ENCODE assay signal across 32 cellular contexts in the genomic region with DNA sequence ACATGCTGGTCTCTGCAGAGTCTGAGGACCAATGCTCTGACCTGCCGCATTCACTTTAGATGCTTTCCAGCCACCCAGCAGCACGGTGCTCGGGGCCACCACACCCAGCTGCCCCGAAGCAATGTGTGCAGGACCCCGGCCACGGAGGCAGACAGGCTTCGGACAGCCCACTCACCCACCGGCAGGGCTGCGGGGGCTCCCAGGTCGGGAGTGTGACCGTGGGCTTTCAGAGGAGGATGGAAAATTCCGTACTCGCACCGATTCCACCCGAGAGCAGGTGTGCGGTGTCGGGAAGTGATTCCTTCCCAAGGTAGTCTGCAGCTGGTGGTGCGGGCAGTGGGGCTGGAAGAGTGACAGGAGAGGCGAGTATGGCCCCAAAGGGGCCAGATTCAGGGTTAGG.
A peak's percentile ranks its signal among the peaks of the same experiment; 100 is the strongest.
DNase-seq lines count a peak whose midpoint lies in the region; ATAC-seq, FAIRE-seq and TF ChIP-seq lines count a peak whose summit lies in the region.
"Had no signal": no experiment of that assay in that cellular context is flagged by ENCODE, and none has a peak within 500 bp of the region (broad histone marks: within the 10 kb centered on the region; RNA-seq: fewer than 3 reads in every experiment).

No MANE protein-coding gene starts in this region.

- H3K27ac Mint-ChIP-seq in natural killer cell: no peak overlapping the region
- H3K27ac Mint-ChIP-seq in natural killer cell treated with Interleukin-12 subunit alpha and Interleukin-12 subunit beta and Interleukin-15 and Interleukin-18, amount 100 ng/mL, for 72 hours: no peak overlapping the region
- H3K27ac Mint-ChIP-seq: stimulated activated effector memory CD8-positive, alpha-beta T cell treated with anti-CD3 and anti-CD28 coated beads, Interleukin-12 subunit alpha, Interleukin-12 subunit beta, amount 100 ng/mL, for 72 hours had no signal

- H2AK5ac ChIP-seq in neuronal stem cell (ENCODE audit: low read depth, low read length): peak overlapping the region; percentile 60

- H2BK120ac ChIP-seq in neuronal stem cell (ENCODE audit: low read depth, low read length): peak overlapping the region; percentile 69

- peak; percentile 9 for DNase-seq in activated T-cell treated with anti-CD3 and anti-CD28 coated beads, Interleukin-2, amount 50 U/mL, for 1 hour
- DNase-seq in activated T-cell treated with anti-CD3 and anti-CD28 coated beads for 4 hours (no peak), natural killer cell (peak; percentile 5), neuronal stem cell (ENCODE audit: low spot score) (no peak), putamen (ENCODE audit: low spot score) (no peak), substantia nigra (lab: John Stamatoyannopoulos, UW) (no peak), D721Med (ENCODE audit: insufficient read length, low spot score) (no peak)
- no peak for DNase-seq in natural killer cell treated with Interleukin-12 subunit alpha and Interleukin-12 subunit beta and Interleukin-15 and Interleukin-18, amount 100 ng/mL, for 72 hours (ENCODE audit: low spot score)
- DNase-seq: 8988T; activated CD4-positive, alpha-beta T cell treated with anti-CD3 and anti-CD28 coated beads, Interleukin-2, amount 50 U/mL, for 48 hours; anterior cingulate cortex; effector CD4-positive, alpha-beta T cell; NCI-H1417 treated with DMSO at 0.1 percent for 48 hours; NCI-H2081 treated with DMSO at 0.1 percent for 48 hours; NCI-H2227 treated with DMSO at 0.1 percent for 48 hours; NCI-H526; OCI-M1; SK-N-SH; stimulated activated CD4-positive, alpha-beta T cell treated with anti-CD3 and anti-CD28 coated beads, Interleukin-15, amount 100 ng/mL, for 24 hours; stimulated activated CD4-positive, alpha-beta T cell treated with anti-CD3 and anti-CD28 coated beads, Interleukin-4, amount 100 ng/mL, for 4 hours had no signal

- H3K36me3 ChIP-seq in neuronal stem cell (replicated peaks in 1 of 2; ENCODE audit: control insufficient read depth in 2 of 2, insufficient read depth in 2 of 2, low read length in 2 of 2): no peaks in the 10 kb centered on the region
- H3K36me3 ChIP-seq: left lung, neutrophil, prostate gland had no signal

- H3K4me1 Mint-ChIP-seq in natural killer cell: no peaks in the 10 kb centered on the region
- H3K4me1 Mint-ChIP-seq in natural killer cell treated with Interleukin-12 subunit alpha and Interleukin-12 subunit beta and Interleukin-15 and Interleukin-18, amount 100 ng/mL, for 72 hours (ENCODE audit: low read depth in 2 of 2): no peaks in the 10 kb centered on the region
- H3K4me1 Mint-ChIP-seq: stimulated activated effector memory CD8-positive, alpha-beta T cell treated with anti-CD3 and anti-CD28 coated beads, Interleukin-12 subunit alpha, Interleukin-12 subunit beta, amount 100 ng/mL, for 72 hours had no signal

- H3K18ac ChIP-seq in neuronal stem cell (ENCODE audit: low read length): peak overlapping the region; percentile 89

- H3K4me2 ChIP-seq in neuronal stem cell (ENCODE audit: insufficient read depth, low read length, poor library complexity, severe bottlenecking): no peak overlapping the region
- H3K4me2 ChIP-seq: SK-N-SH had no signal

- H3K4me3 ChIP-seq in neuronal stem cell (ENCODE audit: low read length in 2 of 2): no peak overlapping the region
- H3K4me3 ChIP-seq: left lung, prostate gland had no signal

- H4K91ac ChIP-seq in neuronal stem cell (ENCODE audit: low read depth, low read length, poor library complexity): no peak overlapping the region

- no peaks in the 10 kb centered on the region for H3K79me1 ChIP-seq in neuronal stem cell (ENCODE audit: low read depth, low read length)

- H3K23ac ChIP-seq in neuronal stem cell (ENCODE audit: low read depth, low read length, poor library complexity): peak overlapping the region; percentile 23

- ATAC-seq in natural killer cell: no peak
- ATAC-seq in natural killer cell treated with Interleukin-12 subunit alpha and Interleukin-12 subunit beta and Interleukin-15 and Interleukin-18, amount 100 ng/mL, for 72 hours: no peak
- ATAC-seq: activated CD4-positive, CD25-positive, alpha-beta regulatory T cell treated with anti-CD3 and anti-CD28 coated beads, Interleukin-2, amount 50 U/mL, for 24 hours; activated naive CD4-positive, alpha-beta T cell treated with anti-CD3 and anti-CD28 coated beads, Interleukin-2, amount 50 U/mL, for 72 hours; HCT116; left lung; stimulated activated effector memory CD8-positive, alpha-beta T cell treated with anti-CD3 and anti-CD28 coated beads, Interleukin-12 subunit alpha, Interleukin-12 subunit beta, amount 100 ng/mL, for 72 hours had no signal

- no peak overlapping the region for H2AFZ ChIP-seq in neuronal stem cell (ENCODE audit: low read length)

- H2BK5ac ChIP-seq in neuronal stem cell (ENCODE audit: low read length): peak overlapping the region; percentile 28

- intact Hi-C loops in natural killer cell (cut with micrococcal nuclease): no loop called here

- peak overlapping the region; percentile 73 for H3K9ac ChIP-seq in neuronal stem cell (ENCODE audit: low read depth, low read length, poor library complexity)
- H3K9ac ChIP-seq: SK-N-SH had no signal

- no peak overlapping the region for H3K4me3 Mint-ChIP-seq in natural killer cell
- no peak overlapping the region for H3K4me3 Mint-ChIP-seq in natural killer cell treated with Interleukin-12 subunit alpha and Interleukin-12 subunit beta and Interleukin-15 and Interleukin-18, amount 100 ng/mL, for 72 hours
- H3K4me3 Mint-ChIP-seq: stimulated activated effector memory CD8-positive, alpha-beta T cell treated with anti-CD3 and anti-CD28 coated beads, Interleukin-12 subunit alpha, Interleukin-12 subunit beta, amount 100 ng/mL, for 72 hours had no signal

- TF ChIP-seq CTCF in natural killer cell (IDR thresholded peaks at IDR 0.05) (no peak), D721Med (IDR thresholded peaks at IDR 0.05; ENCODE audit: insufficient read depth, missing control alignments) (no peak)

- peaks cover 7 to 13% of the 10 kb centered on the region in 2 donors for H3K9me3 ChIP-seq in neuronal stem cell (replicated peaks in 1 of 2; ENCODE audit: control insufficient read depth in 2 of 2, insufficient read depth in 1 of 2, low read depth in 1 of 2, low read length in 2 of 2)
- H3K9me3 ChIP-seq: Caco-2, neutrophil, prostate gland had no signal

- peaks cover 0 to 10% of the 10 kb centered on the region in 2 donors for H3K4me1 ChIP-seq in neuronal stem cell (ENCODE audit: control insufficient read depth in 2 of 2, insufficient read depth in 1 of 2, low read depth in 1 of 2, low read length in 2 of 2)
- H3K4me1 ChIP-seq: Caco-2, left lung, prostate gland had no signal

- H2BK15ac ChIP-seq in neuronal stem cell (ENCODE audit: low read length): peak overlapping the region; percentile 69

- H2BK12ac ChIP-seq in neuronal stem cell (ENCODE audit: low read length): peak overlapping the region; percentile 52

- no peak for FAIRE-seq in D721Med (lab: Jason Lieb, UNC)
- FAIRE-seq: bronchial epithelial cell, colon, G401.6 had no signal

- WGBS in neuronal stem cell (ENCODE audit: extremely low coverage in 2 of 2, insufficient read length in 2 of 2, insufficient replicate concordance in 1 of 2), 2 donors: no CpG with 5 or more reads among the region's 19 CpGs

- H3K9me3 Mint-ChIP-seq in natural killer cell: peaks cover 3 to 10% of the 10 kb centered on the region in 2 donors
- H3K9me3 Mint-ChIP-seq in natural killer cell treated with Interleukin-12 subunit alpha and Interleukin-12 subunit beta and Interleukin-15 and Interleukin-18, amount 100 ng/mL, for 72 hours: peaks cover 9% of the 10 kb centered on the region

- no peak overlapping the region for H4K8ac ChIP-seq in neuronal stem cell (ENCODE audit: low read depth, low read length)

- H3K4ac ChIP-seq in neuronal stem cell (ENCODE audit: low read length): no peak overlapping the region

- no peaks in the 10 kb centered on the region for H3K27me3 ChIP-seq in neuronal stem cell (ENCODE audit: control insufficient read depth in 3 of 3, insufficient read depth in 3 of 3, low read depth in 1 of 3, low read length in 3 of 3)

- H3K27ac ChIP-seq in neuronal stem cell (replicated peaks; ENCODE audit: low read length) (no peak overlapping the region), substantia nigra (ENCODE audit: low read depth, low read length, poor library complexity, severe bottlenecking) (no peak overlapping the region)
- H3K27ac ChIP-seq: C4-2B, left lung, neutrophil, prostate gland had no signal

- peak overlapping the region; percentile 65 for H3K14ac ChIP-seq in neuronal stem cell (ENCODE audit: low read length)

- H3K36me3 Mint-ChIP-seq in natural killer cell: peaks cover 13% of the 10 kb centered on the region
- peaks cover 12% of the 10 kb centered on the region for H3K36me3 Mint-ChIP-seq in natural killer cell treated with Interleukin-12 subunit alpha and Interleukin-12 subunit beta and Interleukin-15 and Interleukin-18, amount 100 ng/mL, for 72 hours
- H3K36me3 Mint-ChIP-seq: stimulated activated effector memory CD8-positive, alpha-beta T cell treated with anti-CD3 and anti-CD28 coated beads, Interleukin-12 subunit alpha, Interleukin-12 subunit beta, amount 100 ng/mL, for 72 hours had no signal

- peaks cover 12 to 23% of the 10 kb centered on the region in 2 donors for H3K27me3 Mint-ChIP-seq in natural killer cell (ENCODE audit: low read depth in 2 of 2)
- H3K27me3 Mint-ChIP-seq in natural killer cell treated with Interleukin-12 subunit alpha and Interleukin-12 subunit beta and Interleukin-15 and Interleukin-18, amount 100 ng/mL, for 72 hours: peaks cover 12 to 23% of the 10 kb centered on the region in 2 donors

Comparison
In these comparisons a context has a peak if more than half of its experiments do, and no peak if none do; other contexts are left out.
1. DNase-seq: peak in activated T-cell treated with anti-CD3 and anti-CD28 coated beads, Interleukin-2, amount 50 U/mL, for 1 hour (single experiment) and natural killer cell (single experiment); none in activated T-cell treated with anti-CD3 and anti-CD28 coated beads for 4 hours (single experiment), natural killer cell treated with Interleukin-12 subunit alpha and Interleukin-12 subunit beta and Interleukin-15 and Interleukin-18, amount 100 ng/mL, for 72 hours (single experiment), neuronal stem cell (single experiment), putamen (single experiment), substantia nigra (0 of 49) and D721Med (single experiment).